ENCODE assay signal across 33 cellular contexts in the genomic region with DNA sequence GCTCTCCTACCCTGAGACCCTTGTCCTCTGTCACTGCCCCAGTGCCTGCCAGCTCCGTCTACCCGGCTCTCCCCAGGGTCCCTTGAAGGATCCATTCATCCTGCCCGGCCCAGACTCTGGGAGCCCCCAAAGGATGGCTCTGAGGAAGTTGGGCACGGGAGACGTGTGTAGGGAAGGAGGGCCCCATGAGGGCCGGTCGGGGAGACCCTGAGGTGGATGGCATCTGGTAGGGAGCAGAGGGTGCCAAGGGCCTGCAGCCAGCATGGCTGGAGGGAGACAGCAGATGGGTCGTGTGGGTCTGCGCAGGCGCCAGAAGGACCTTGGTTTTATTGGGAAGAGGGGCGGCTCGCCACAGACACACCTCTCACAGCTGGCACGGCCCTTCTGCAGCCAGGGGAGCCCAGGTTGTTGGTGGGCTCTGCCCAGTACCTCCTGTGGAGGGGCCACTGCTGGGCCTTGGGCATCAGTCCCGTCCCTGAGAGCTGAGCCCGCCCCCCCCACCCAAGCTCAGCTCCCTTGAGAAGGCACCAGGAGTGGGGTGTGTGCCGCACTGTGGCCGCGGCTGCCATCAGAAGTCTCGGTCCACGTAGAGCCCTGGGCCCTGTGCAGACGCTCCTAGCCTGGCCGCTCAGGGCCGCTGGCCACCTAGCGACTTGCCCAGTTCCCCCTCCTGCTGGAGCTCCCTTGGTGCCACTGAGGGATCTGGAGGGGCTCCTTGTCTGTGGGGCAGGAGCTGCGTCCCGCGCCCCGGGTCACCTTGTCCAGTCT.
"Had no signal": no experiment of that assay in that cellular context is flagged by ENCODE, and none has a peak within 500 bp of the region (broad histone marks: within the 10 kb centered on the region; RNA-seq: fewer than 3 reads in every experiment).

No MANE protein-coding gene starts in this region.

- H3K4me1 Mint-ChIP-seq: activated CD4-positive, alpha-beta T cell treated with anti-CD3 and anti-CD28 coated beads, Interleukin-2, amount 10 ng/mL, durations not matched to agents 24 days and 14 days; activated naive CD8-positive, alpha-beta T cell treated with anti-CD3 and anti-CD28 coated beads for 36 hours had no signal

- ATAC-seq: activated CD8-positive, alpha-beta T cell treated with anti-CD3 and anti-CD28 coated beads for 36 hours; activated T-cell treated with anti-CD3 and anti-CD28 coated beads, Interleukin-2, amount 50 U/mL, for 4 hours; activated T-cell treated with anti-CD3 and anti-CD28 coated beads, Interleukin-2, amount 50 U/mL, for 72 hours; activated T-helper 17 cell treated with anti-CD3 and anti-CD28 coated beads, Interleukin-2, amount 50 U/mL, for 72 hours; body of pancreas; T-cell; T-helper 17 cell had no signal

- H3K4me1 ChIP-seq: body of pancreas had no signal

- H3K27me3 ChIP-seq: adrenal gland, body of pancreas, brain microvascular endothelial cell, breast epithelium had no signal

- DNase-seq: activated B cell treated with CpG ODN at 0.5 μM for 24 hours; activated CD4-positive, alpha-beta memory T cell treated with anti-CD3 and anti-CD28 coated beads for 36 hours; activated CD4-positive, alpha-beta T cell treated with anti-CD3 and anti-CD28 coated beads for 4 hours; activated CD4-positive, alpha-beta T cell treated with anti-CD3 and anti-CD28 coated beads, Interleukin-2, amount 10 ng/mL, durations not matched to agents 24 days and 14 days; activated CD4-positive, alpha-beta T cell treated with anti-CD3 and anti-CD28 coated beads, Interleukin-2, amount 50 U/mL, for 1 hour; activated CD4-positive, alpha-beta T cell treated with anti-CD3 and anti-CD28 coated beads, Interleukin-2, amount 50 U/mL, for 4 hours; activated CD4-positive, CD25-positive, alpha-beta regulatory T cell treated with anti-CD3 and anti-CD28 coated beads, Interleukin-2, amount 50 U/mL, for 72 hours; activated CD8-positive, alpha-beta memory T cell treated with anti-CD3 and anti-CD28 coated beads, Interleukin-2, amount 50 U/mL, for 4 hours; activated CD8-positive, alpha-beta T cell treated with anti-CD3 and anti-CD28 coated beads for 36 hours; activated effector memory CD4-positive, alpha-beta T cell treated with anti-CD3 and anti-CD28 coated beads, Interleukin-2, amount 50 U/mL, for 16 hours; activated gamma-delta T cell treated with Interleukin-2 at 50 U/mL for 16 hours; activated naive CD4-positive, alpha-beta T cell; activated naive CD4-positive, alpha-beta T cell treated with anti-CD3 and anti-CD28 coated beads for 36 hours; activated naive CD4-positive, alpha-beta T cell treated with anti-CD3 and anti-CD28 coated beads, Interleukin-2, amount 50 U/mL, for 16 hours; activated naive CD8-positive, alpha-beta T cell treated with anti-CD3 and anti-CD28 coated beads for 36 hours; activated T-cell treated with anti-CD3 and anti-CD28 coated beads for 4 hours; activated T-cell treated with anti-CD3 and anti-CD28 coated beads, Interleukin-2, amount 50 U/mL, for 1 hour; activated T-cell treated with anti-CD3 and anti-CD28 coated beads, Interleukin-2, amount 50 U/mL, for 4 hours; activated T-cell treated with anti-CD3 and anti-CD28 coated beads, Interleukin-2, amount 50 U/mL, for 72 hours; amniotic stem cell; aorta; body of pancreas; brain microvascular endothelial cell; central memory CD4-positive, alpha-beta T cell; T-cell; T-helper 17 cell; T1000 had no signal

- H3K27ac Mint-ChIP-seq: activated B cell treated with CpG ODN at 0.5 μM for 24 hours; activated CD4-positive, alpha-beta memory T cell treated with anti-CD3 and anti-CD28 coated beads for 36 hours; activated CD4-positive, alpha-beta T cell treated with anti-CD3 and anti-CD28 coated beads, Interleukin-2, amount 10 ng/mL, durations not matched to agents 24 days and 14 days; activated CD8-positive, alpha-beta T cell treated with anti-CD3 and anti-CD28 coated beads for 36 hours; activated naive CD4-positive, alpha-beta T cell treated with anti-CD3 and anti-CD28 coated beads for 36 hours; activated naive CD4-positive, alpha-beta T cell treated with anti-CD3 and anti-CD28 coated beads, Interleukin-2, amount 50 U/mL, for 72 hours; activated naive CD8-positive, alpha-beta T cell treated with anti-CD3 and anti-CD28 coated beads for 36 hours; activated T-cell treated with anti-CD3 and anti-CD28 coated beads, Interleukin-2, amount 50 U/mL, for 72 hours; activated T-helper 1 cell treated with anti-CD3 and anti-CD28 coated beads, Interleukin-12 subunit alpha, Interleukin-12 subunit beta, Interleukin-2, Interleukin-4 antibody, amounts not matched to agents 30 ng/mL and 10 ng/mL and 1 ng/mL, durations not matched to agents 14 hours and 24 hours and 36 hours; activated T-helper 17 cell treated with anti-CD3 and anti-CD28 coated beads, Interleukin-2, amount 50 U/mL, for 72 hours; T-cell; T-helper 17 cell had no signal

- H3K27ac ChIP-seq: adrenal gland, body of pancreas, brain microvascular endothelial cell, breast epithelium, VCaP had no signal

- H3K9me3 ChIP-seq: adrenal gland, body of pancreas, breast epithelium had no signal

- H3K27me3 Mint-ChIP-seq: activated B cell treated with CpG ODN at 0.5 μM for 24 hours; activated CD4-positive, alpha-beta memory T cell treated with anti-CD3 and anti-CD28 coated beads for 36 hours; activated CD4-positive, alpha-beta T cell treated with anti-CD3 and anti-CD28 coated beads, Interleukin-2, amount 10 ng/mL, durations not matched to agents 24 days and 14 days; activated CD8-positive, alpha-beta T cell treated with anti-CD3 and anti-CD28 coated beads for 36 hours; activated naive CD8-positive, alpha-beta T cell treated with anti-CD3 and anti-CD28 coated beads for 36 hours; activated T-helper 17 cell treated with anti-CD3 and anti-CD28 coated beads, Interleukin-2, amount 50 U/mL, for 72 hours; T-cell; T-helper 17 cell had no signal

- H3K4me3 ChIP-seq: adrenal gland, body of pancreas, breast epithelium had no signal

- H3K4me3 Mint-ChIP-seq: activated B cell treated with CpG ODN at 0.5 μM for 24 hours; activated CD4-positive, alpha-beta memory T cell treated with anti-CD3 and anti-CD28 coated beads for 36 hours; activated CD4-positive, alpha-beta T cell treated with anti-CD3 and anti-CD28 coated beads, Interleukin-2, amount 10 ng/mL, durations not matched to agents 24 days and 14 days; activated CD8-positive, alpha-beta T cell treated with anti-CD3 and anti-CD28 coated beads for 36 hours; activated naive CD4-positive, alpha-beta T cell treated with anti-CD3 and anti-CD28 coated beads for 36 hours; activated naive CD8-positive, alpha-beta T cell treated with anti-CD3 and anti-CD28 coated beads for 36 hours; activated T-cell treated with anti-CD3 and anti-CD28 coated beads, Interleukin-2, amount 50 U/mL, for 4 hours; activated T-cell treated with anti-CD3 and anti-CD28 coated beads, Interleukin-2, amount 50 U/mL, for 72 hours; activated T-helper 1 cell treated with anti-CD3 and anti-CD28 coated beads, Interleukin-12 subunit alpha, Interleukin-12 subunit beta, Interleukin-2, Interleukin-4 antibody, amounts not matched to agents 30 ng/mL and 10 ng/mL and 1 ng/mL, durations not matched to agents 14 hours and 24 hours and 36 hours; activated T-helper 17 cell treated with anti-CD3 and anti-CD28 coated beads, Interleukin-2, amount 50 U/mL, for 72 hours; T-cell; T-helper 17 cell had no signal

- H3K9me3 Mint-ChIP-seq: activated B cell treated with CpG ODN at 0.5 μM for 24 hours; activated CD4-positive, alpha-beta memory T cell treated with anti-CD3 and anti-CD28 coated beads for 36 hours; activated CD4-positive, alpha-beta T cell treated with anti-CD3 and anti-CD28 coated beads, Interleukin-2, amount 10 ng/mL, durations not matched to agents 24 days and 14 days; activated CD8-positive, alpha-beta T cell treated with anti-CD3 and anti-CD28 coated beads for 36 hours; activated naive CD4-positive, alpha-beta T cell treated with anti-CD3 and anti-CD28 coated beads for 36 hours; activated naive CD4-positive, alpha-beta T cell treated with anti-CD3 and anti-CD28 coated beads, Interleukin-2, amount 50 U/mL, for 72 hours; activated naive CD8-positive, alpha-beta T cell treated with anti-CD3 and anti-CD28 coated beads for 36 hours; activated T-cell treated with anti-CD3 and anti-CD28 coated beads, Interleukin-2, amount 50 U/mL, for 4 hours; activated T-cell treated with anti-CD3 and anti-CD28 coated beads, Interleukin-2, amount 50 U/mL, for 72 hours; activated T-helper 1 cell treated with anti-CD3 and anti-CD28 coated beads, Interleukin-12 subunit alpha, Interleukin-12 subunit beta, Interleukin-2, Interleukin-4 antibody, amounts not matched to agents 30 ng/mL and 10 ng/mL and 1 ng/mL, durations not matched to agents 14 hours and 24 hours and 36 hours; activated T-helper 17 cell treated with anti-CD3 and anti-CD28 coated beads, Interleukin-2, amount 50 U/mL, for 72 hours; T-cell had no signal
